ENCODE assay signal across 28 cellular contexts in genomic region chr3:171416666-171417065, GRCh38.
"Had no signal": no experiment of that assay in that cellular context is flagged by ENCODE, and none has a peak within 500 bp of the region (broad histone marks: within the 10 kb centered on the region; RNA-seq: fewer than 3 reads in every experiment).

No MANE protein-coding gene starts in this region.

- H3K4me3 ChIP-seq: colonic mucosa, esophagus muscularis mucosa, gastroesophageal sphincter, heart right ventricle, lung, pancreas, right lobe of liver, suprapubic skin, transverse colon, upper lobe of right lung, uterus had no signal

- H3K4me3 Mint-ChIP-seq: dendritic cell treated with granulocyte-macrophage colony-stimulating factor and Interleukin-4, amounts not matched to agents 40 ng/mL and 50 ng/mL, for 4 days; endodermal cell; immature natural killer cell; memory B cell; natural killer cell; stimulated activated naive CD8-positive, alpha-beta T cell treated with anti-CD3 and anti-CD28 coated beads, Interleukin-15, amount 100 ng/mL, for 72 hours had no signal

- DNase-seq: colonic mucosa; effector CD8-positive, alpha-beta T cell; endodermal cell; foreskin keratinocyte; heart right ventricle; hippocampal formation; immature natural killer cell; natural killer cell; occipital lobe; pancreas; right lobe of liver; small intestine; stimulated activated CD4-positive, alpha-beta T cell treated with anti-CD3 and anti-CD28 coated beads, Interleukin-12 subunit alpha, Interleukin-12 subunit beta, amount 100 ng/mL, for 4 hours; stimulated activated CD4-positive, alpha-beta T cell treated with anti-CD3 and anti-CD28 coated beads, Interleukin-1b, Interleukin-23, amount 100 ng/mL, for 48 hours; stimulated activated CD4-positive, alpha-beta T cell treated with anti-CD3 and anti-CD28 coated beads, Interleukin-4, amount 100 ng/mL, for 1 hour; stimulated activated CD8-positive, alpha-beta memory T cell treated with anti-CD3 and anti-CD28 coated beads, Interleukin-4, amount 100 ng/mL, for 48 hours; stimulated activated naive CD4-positive, alpha-beta T cell; stimulated activated naive CD8-positive, alpha-beta T cell treated with anti-CD3 and anti-CD28 coated beads, Interleukin-15, amount 100 ng/mL, for 72 hours; transverse colon; upper lobe of right lung; uterus had no signal

- H3K27ac Mint-ChIP-seq: dendritic cell treated with granulocyte-macrophage colony-stimulating factor and Interleukin-4, amounts not matched to agents 40 ng/mL and 50 ng/mL, for 4 days; endodermal cell; memory B cell; stimulated activated naive CD8-positive, alpha-beta T cell treated with anti-CD3 and anti-CD28 coated beads, Interleukin-15, amount 100 ng/mL, for 72 hours had no signal

- H3K4me1 ChIP-seq: colonic mucosa, suprapubic skin, uterus had no signal

- H3K36me3 Mint-ChIP-seq: memory B cell, natural killer cell had no signal

- H3K9me3 ChIP-seq: colonic mucosa, esophagus muscularis mucosa, gastroesophageal sphincter, heart right ventricle, pancreas, right lobe of liver, suprapubic skin, transverse colon, upper lobe of right lung, uterus had no signal

- H3K9me3 Mint-ChIP-seq: dendritic cell treated with granulocyte-macrophage colony-stimulating factor and Interleukin-4, amounts not matched to agents 40 ng/mL and 50 ng/mL, for 4 days; endodermal cell; immature natural killer cell; memory B cell; natural killer cell; stimulated activated naive CD8-positive, alpha-beta T cell treated with anti-CD3 and anti-CD28 coated beads, Interleukin-15, amount 100 ng/mL, for 72 hours had no signal

- FAIRE-seq: keratinocyte, pancreas, small intestine had no signal

- H3K36me3 ChIP-seq: colonic mucosa, esophagus muscularis mucosa, gastroesophageal sphincter, heart right ventricle, pancreas, right lobe of liver, suprapubic skin, transverse colon, upper lobe of right lung, uterus had no signal

- H3K27ac ChIP-seq: colonic mucosa, foreskin keratinocyte, pancreas, right lobe of liver, suprapubic skin, upper lobe of right lung, uterus had no signal

- H3K27me3 ChIP-seq: colonic mucosa, esophagus muscularis mucosa, foreskin keratinocyte, gastroesophageal sphincter, heart right ventricle, pancreas, right lobe of liver, suprapubic skin, transverse colon, upper lobe of right lung, uterus had no signal

- H3K27me3 Mint-ChIP-seq: dendritic cell treated with granulocyte-macrophage colony-stimulating factor and Interleukin-4, amounts not matched to agents 40 ng/mL and 50 ng/mL, for 4 days; stimulated activated naive CD8-positive, alpha-beta T cell treated with anti-CD3 and anti-CD28 coated beads, Interleukin-15, amount 100 ng/mL, for 72 hours had no signal

- ATAC-seq: foreskin keratinocyte; gastroesophageal sphincter; heart right ventricle; natural killer cell; pancreas; right lobe of liver; stimulated activated naive CD8-positive, alpha-beta T cell treated with anti-CD3 and anti-CD28 coated beads, Interleukin-15, amount 100 ng/mL, for 72 hours; upper lobe of right lung had no signal

- H3K4me1 Mint-ChIP-seq: memory B cell had no signal
